1 cellular context compared by ENCODE assay signal in the genomic region with DNA sequence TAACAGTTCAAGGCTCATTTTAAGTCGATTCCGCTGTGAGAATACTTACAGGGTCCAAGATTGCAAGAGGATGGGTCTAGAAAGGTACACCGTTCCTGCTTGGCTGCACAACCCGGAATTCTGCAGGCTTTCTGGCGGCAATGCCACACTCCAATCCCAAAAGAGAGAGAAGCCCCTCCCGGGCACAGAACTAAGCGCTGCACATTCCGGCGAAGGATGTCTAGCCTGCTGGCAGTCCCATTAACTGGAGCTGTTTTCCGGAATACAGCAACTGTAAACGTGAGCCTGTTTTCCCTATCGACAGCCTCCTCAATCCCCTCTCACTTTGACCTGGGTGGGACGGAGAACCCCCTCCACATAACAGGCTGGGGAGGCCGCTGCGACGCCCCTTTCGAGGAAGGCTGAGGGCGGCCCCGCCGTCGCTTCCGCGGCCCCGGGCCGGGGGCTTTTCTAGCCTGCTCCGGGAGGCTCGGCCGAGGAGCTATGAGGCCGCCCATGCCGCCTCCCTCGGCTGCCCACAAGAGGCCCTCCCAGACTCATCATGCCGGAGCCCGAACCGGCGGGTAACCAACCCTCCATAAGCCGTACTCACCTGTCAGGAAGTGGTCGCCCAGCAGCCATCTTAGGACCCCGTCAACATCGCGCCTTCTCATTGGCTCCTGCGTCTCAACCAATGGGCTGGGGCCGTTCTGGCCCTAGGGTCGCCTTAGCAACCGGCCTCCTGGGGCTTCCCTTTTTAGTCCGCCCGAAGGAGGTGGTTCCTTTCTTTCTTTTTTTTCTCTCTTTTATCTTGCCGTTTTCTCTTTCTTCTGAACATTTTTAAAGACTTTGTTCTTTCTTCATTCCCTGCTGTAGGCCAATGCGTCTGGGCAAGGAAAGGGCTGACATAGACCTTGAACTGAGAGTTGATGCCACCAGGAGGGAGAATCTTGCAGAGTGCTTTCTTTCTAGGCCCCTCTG.
TF ChIP-seq lines count a peak whose summit lies in the region.

TSS of gene FAM204A (minus strand) at position 647 of the 960 bp plus-strand sequence. CDS start 5,909 bp downstream, outside the sequence.

TF ChIP-seq in K562, 482 proteins besides CTCF, POLR2A, EP300 and RAD21 (continued from another document and continues in another):
- TF ChIP-seq CEBPZ (IDR thresholded peaks at IDR 0.05; ENCODE audit: borderline replicate concordance, low read depth, low read length) (no peak), PHF8 (IDR thresholded peaks at IDR 0.05; ENCODE audit: borderline replicate concordance, low read length) (peak; percentile 78; the same call in 1 of the 2 replicates), SOX6 (IDR thresholded peaks at IDR 0.05) (no peak), LARP7 (IDR thresholded peaks at IDR 0.05) (no peak), MTA3 (IDR thresholded peaks at IDR 0.05; ENCODE audit: borderline replicate concordance) (peak; percentile 42; the same call in 1 of the 2 replicates), ETV6 (IDR thresholded peaks at IDR 0.05; ENCODE audit: borderline replicate concordance in 1 of 2, low read depth in 2 of 2, low read length in 1 of 2) (no peak), ETV6 (CRISPR knock-in tag; IDR thresholded peaks at IDR 0.05; ENCODE audit: borderline replicate concordance) (no peak), MLX (CRISPR knock-in tag; conservative IDR thresholded peaks at IDR 0.05) (no peak), DACH1 (IDR thresholded peaks at IDR 0.05; ENCODE audit: partially characterized antibody) (no peak), HIVEP1 (CRISPR knock-in tag; IDR thresholded peaks at IDR 0.05) (no peak), TAF9B (IDR thresholded peaks at IDR 0.05; ENCODE audit: partially characterized antibody) (peak; percentile 88), CREM (IDR thresholded peaks at IDR 0.05; ENCODE audit: low read depth) (no peak), GATA2 (CRISPR knock-in tag; IDR thresholded peaks at IDR 0.05) (no peak), SAP30 (IDR thresholded peaks at IDR 0.05; ENCODE audit: borderline replicate concordance, insufficient read depth, low read depth, low read length, poor library complexity, severe bottlenecking) (peak; percentile 77), ZC3H11A (IDR thresholded peaks at IDR 0.05; ENCODE audit: low read depth, low read length) (no peak), TCF7 (IDR thresholded peaks at IDR 0.05; ENCODE audit: borderline replicate concordance) (no peak), HCFC1 (IDR thresholded peaks at IDR 0.05; ENCODE audit: low read depth, low read length) (peak; percentile 74), SRF (CRISPR knock-in tag; IDR thresholded peaks at IDR 0.05) (no peak), SMARCC2 (IDR thresholded peaks at IDR 0.05; ENCODE audit: low read depth) (no peak), ZFX (CRISPR knock-in tag; IDR thresholded peaks at IDR 0.05) (peak; percentile 40; the same call in 1 of the 2 replicates), NCOA6 (IDR thresholded peaks at IDR 0.05) (no peak), TEAD1 (CRISPR knock-in tag; IDR thresholded peaks at IDR 0.05) (no peak), POLR2AphosphoS5 (IDR thresholded peaks at IDR 0.05; ENCODE audit: control insufficient read depth, insufficient read depth, low read depth, low read length) (peak; percentile 52; the same call in 1 of the 2 replicates), ELF2 (CRISPR knock-in tag; IDR thresholded peaks at IDR 0.05) (peak; percentile 81), ZBTB12 (CRISPR knock-in tag; IDR thresholded peaks at IDR 0.05) (no peak), BRD9 (IDR thresholded peaks at IDR 0.05; ENCODE audit: low read depth, partially characterized antibody) (no peak), DPF2 (IDR thresholded peaks at IDR 0.05) (no peak), SNAPC5 (CRISPR knock-in tag; IDR thresholded peaks at IDR 0.05) (no peak), ERF (CRISPR knock-in tag; IDR thresholded peaks at IDR 0.05) (no peak), MITF (IDR thresholded peaks at IDR 0.05) (no peak), JUNB (CRISPR knock-in tag; conservative IDR thresholded peaks at IDR 0.05) (no peak), RBM15 (IDR thresholded peaks at IDR 0.05; ENCODE audit: insufficient read depth, low read length) (no peak), EWSR1 (IDR thresholded peaks at IDR 0.05; ENCODE audit: borderline replicate concordance, low read depth, partially characterized antibody) (no peak), EZH2 (IDR thresholded peaks at IDR 0.05; ENCODE audit: borderline replicate concordance, low read depth, low read length) (no peak), ZNF644 (tag; IDR thresholded peaks at IDR 0.05; ENCODE audit: low read depth) (no peak)
- TF ChIP-seq, protein P1, sequence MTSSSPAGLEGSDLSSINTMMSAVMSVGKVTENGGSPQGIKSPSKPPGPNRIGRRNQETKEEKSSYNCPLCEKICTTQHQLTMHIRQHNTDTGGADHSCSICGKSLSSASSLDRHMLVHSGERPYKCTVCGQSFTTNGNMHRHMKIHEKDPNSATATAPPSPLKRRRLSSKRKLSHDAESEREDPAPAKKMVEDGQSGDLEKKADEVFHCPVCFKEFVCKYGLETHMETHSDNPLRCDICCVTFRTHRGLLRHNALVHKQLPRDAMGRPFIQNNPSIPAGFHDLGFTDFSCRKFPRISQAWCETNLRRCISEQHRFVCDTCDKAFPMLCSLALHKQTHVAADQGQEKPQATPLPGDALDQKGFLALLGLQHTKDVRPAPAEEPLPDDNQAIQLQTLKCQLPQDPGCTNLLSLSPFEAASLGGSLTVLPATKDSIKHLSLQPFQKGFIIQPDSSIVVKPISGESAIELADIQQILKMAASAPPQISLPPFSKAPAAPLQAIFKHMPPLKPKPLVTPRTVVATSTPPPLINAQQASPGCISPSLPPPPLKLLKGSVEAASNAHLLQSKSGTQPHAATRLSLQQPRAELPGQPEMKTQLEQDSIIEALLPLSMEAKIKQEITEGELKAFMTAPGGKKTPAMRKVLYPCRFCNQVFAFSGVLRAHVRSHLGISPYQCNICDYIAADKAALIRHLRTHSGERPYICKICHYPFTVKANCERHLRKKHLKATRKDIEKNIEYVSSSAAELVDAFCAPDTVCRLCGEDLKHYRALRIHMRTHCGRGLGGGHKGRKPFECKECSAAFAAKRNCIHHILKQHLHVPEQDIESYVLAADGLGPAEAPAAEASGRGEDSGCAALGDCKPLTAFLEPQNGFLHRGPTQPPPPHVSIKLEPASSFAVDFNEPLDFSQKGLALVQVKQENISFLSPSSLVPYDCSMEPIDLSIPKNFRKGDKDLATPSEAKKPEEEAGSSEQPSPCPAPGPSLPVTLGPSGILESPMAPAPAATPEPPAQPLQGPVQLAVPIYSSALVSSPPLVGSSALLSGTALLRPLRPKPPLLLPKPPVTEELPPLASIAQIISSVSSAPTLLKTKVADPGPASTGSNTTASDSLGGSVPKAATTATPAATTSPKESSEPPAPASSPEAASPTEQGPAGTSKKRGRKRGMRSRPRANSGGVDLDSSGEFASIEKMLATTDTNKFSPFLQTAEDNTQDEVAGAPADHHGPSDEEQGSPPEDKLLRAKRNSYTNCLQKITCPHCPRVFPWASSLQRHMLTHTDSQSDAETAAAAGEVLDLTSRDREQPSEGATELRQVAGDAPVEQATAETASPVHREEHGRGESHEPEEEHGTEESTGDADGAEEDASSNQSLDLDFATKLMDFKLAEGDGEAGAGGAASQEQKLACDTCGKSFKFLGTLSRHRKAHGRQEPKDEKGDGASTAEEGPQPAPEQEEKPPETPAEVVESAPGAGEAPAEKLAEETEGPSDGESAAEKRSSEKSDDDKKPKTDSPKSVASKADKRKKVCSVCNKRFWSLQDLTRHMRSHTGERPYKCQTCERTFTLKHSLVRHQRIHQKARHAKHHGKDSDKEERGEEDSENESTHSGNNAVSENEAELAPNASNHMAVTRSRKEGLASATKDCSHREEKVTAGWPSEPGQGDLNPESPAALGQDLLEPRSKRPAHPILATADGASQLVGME (CRISPR knock-in tag; IDR thresholded peaks at IDR 0.05) = no peak
- TF ChIP-seq, protein P2, sequence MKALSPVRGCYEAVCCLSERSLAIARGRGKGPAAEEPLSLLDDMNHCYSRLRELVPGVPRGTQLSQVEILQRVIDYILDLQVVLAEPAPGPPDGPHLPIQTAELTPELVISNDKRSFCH (CRISPR knock-in tag; IDR thresholded peaks at IDR 0.05) = no peak
- TF ChIP-seq, protein P2 (tag; IDR thresholded peaks at IDR 0.05) = no peak
- TF ChIP-seq, protein P3, sequence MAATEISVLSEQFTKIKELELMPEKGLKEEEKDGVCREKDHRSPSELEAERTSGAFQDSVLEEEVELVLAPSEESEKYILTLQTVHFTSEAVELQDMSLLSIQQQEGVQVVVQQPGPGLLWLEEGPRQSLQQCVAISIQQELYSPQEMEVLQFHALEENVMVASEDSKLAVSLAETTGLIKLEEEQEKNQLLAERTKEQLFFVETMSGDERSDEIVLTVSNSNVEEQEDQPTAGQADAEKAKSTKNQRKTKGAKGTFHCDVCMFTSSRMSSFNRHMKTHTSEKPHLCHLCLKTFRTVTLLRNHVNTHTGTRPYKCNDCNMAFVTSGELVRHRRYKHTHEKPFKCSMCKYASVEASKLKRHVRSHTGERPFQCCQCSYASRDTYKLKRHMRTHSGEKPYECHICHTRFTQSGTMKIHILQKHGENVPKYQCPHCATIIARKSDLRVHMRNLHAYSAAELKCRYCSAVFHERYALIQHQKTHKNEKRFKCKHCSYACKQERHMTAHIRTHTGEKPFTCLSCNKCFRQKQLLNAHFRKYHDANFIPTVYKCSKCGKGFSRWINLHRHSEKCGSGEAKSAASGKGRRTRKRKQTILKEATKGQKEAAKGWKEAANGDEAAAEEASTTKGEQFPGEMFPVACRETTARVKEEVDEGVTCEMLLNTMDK (IDR thresholded peaks at IDR 0.05; ENCODE audit: borderline replicate concordance, insufficient read depth, low read depth, low read length, poor library complexity, severe bottlenecking) = no peak
- TF ChIP-seq, protein P4, sequence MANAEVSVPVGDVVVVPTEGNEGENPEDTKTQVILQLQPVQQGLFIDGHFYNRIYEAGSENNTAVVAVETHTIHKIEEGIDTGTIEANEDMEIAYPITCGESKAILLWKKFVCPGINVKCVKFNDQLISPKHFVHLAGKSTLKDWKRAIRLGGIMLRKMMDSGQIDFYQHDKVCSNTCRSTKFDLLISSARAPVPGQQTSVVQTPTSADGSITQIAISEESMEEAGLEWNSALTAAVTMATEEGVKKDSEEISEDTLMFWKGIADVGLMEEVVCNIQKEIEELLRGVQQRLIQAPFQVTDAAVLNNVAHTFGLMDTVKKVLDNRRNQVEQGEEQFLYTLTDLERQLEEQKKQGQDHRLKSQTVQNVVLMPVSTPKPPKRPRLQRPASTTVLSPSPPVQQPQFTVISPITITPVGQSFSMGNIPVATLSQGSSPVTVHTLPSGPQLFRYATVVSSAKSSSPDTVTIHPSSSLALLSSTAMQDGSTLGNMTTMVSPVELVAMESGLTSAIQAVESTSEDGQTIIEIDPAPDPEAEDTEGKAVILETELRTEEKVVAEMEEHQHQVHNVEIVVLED (CRISPR knock-in tag; IDR thresholded peaks at IDR 0.05) = no peak
